In genomic region chr19:7288131-7288530, GRCh38 we compare ENCODE assay signal across 23 cellular contexts. TPM values are rescaled to one million over a fixed set of nuclear protein-coding genes. Genes with fewer than 3 reads are reported as not detected.
DNase-seq lines count a peak whose midpoint lies in the region; ATAC-seq and TF ChIP-seq lines count a peak whose summit lies in the region.
"Had no signal": no experiment of that assay in that cellular context is flagged by ENCODE, and none has a peak within 500 bp of the region (broad histone marks: within the 10 kb centered on the region; RNA-seq: fewer than 3 reads in every experiment).

No MANE protein-coding gene starts in this region.

- no peak for TF ChIP-seq CTCF in gastrocnemius medialis (IDR thresholded peaks at IDR 0.05 in 4 of 5, conservative IDR thresholded peaks at IDR 0.05 in 1 of 5)

- H3K4me3 ChIP-seq in BLaER1 (0 out of 2 replicates have a peak overlapping the region, but pooled peaks have one; percentile 23), SJCRH30 (no peak overlapping the region), gastrocnemius medialis (no peak overlapping the region), H7 (ENCODE audit: insufficient read depth, low read depth, low read length) (no peak overlapping the region)
- H3K4me3 ChIP-seq: GM23338, HAP-1 had no signal

- intact Hi-C loops in gastrocnemius medialis (cut with DNase I; ENCODE audit: low total_unique reads), result no loop called here

- no peaks in the 10 kb centered on the region for H3K27me3 ChIP-seq in BLaER1
- no peaks in the 10 kb centered on the region for H3K27me3 ChIP-seq in SJCRH30
- H3K27me3 ChIP-seq in gastrocnemius medialis, result no peaks in the 10 kb centered on the region
- peaks cover 5% of the 10 kb centered on the region for H3K27me3 ChIP-seq in H7 (ENCODE audit: control insufficient read depth, insufficient read depth, low read length)
- H3K27me3 ChIP-seq: BE2C had no signal

- H3K4me2 ChIP-seq in BLaER1, result peak overlapping the region; percentile 87
- H3K4me2 ChIP-seq: GM23338 had no signal

- H3K9ac ChIP-seq in BLaER1, result peak overlapping the region; percentile 52; the same call in 1 of the 2 replicates

- H3K36me3 ChIP-seq in BLaER1 (peaks cover 60% of the 10 kb centered on the region), SJCRH30 (no peaks in the 10 kb centered on the region), gastrocnemius medialis (no peaks in the 10 kb centered on the region), H7 (replicated peaks; ENCODE audit: control insufficient read depth, insufficient read depth, low read length) (no peaks in the 10 kb centered on the region)
- H3K36me3 ChIP-seq: BE2C, HAP-1 had no signal

- H3K4me1 ChIP-seq in BLaER1 (peaks cover 90% of the 10 kb centered on the region), SJCRH30 (peaks cover 11% of the 10 kb centered on the region), gastrocnemius medialis (peaks cover 8% of the 10 kb centered on the region in 2 donors)
- H3K4me1 ChIP-seq: BE2C had no signal

- H3K9me3 ChIP-seq in BLaER1, result no peaks in the 10 kb centered on the region
- H3K9me3 ChIP-seq in SJCRH30 (replicated peaks), result no peaks in the 10 kb centered on the region
- no peaks in the 10 kb centered on the region for H3K9me3 ChIP-seq in gastrocnemius medialis
- H3K9me3 ChIP-seq: BE2C, HAP-1 had no signal

- no peak for TF ChIP-seq POLR2A in gastrocnemius medialis (IDR thresholded peaks at IDR 0.05)

- ATAC-seq in gastrocnemius medialis (no peak), GM21529 (IDR thresholded peaks at IDR 0.05; ENCODE audit: unreplicated experiment) (no peak), GM19035 (IDR thresholded peaks at IDR 0.05; ENCODE audit: unreplicated experiment) (no peak)
- ATAC-seq in stimulated activated naive CD8-positive, alpha-beta T cell treated with anti-CD3 and anti-CD28 coated beads, Interleukin-15, Interleukin-2, amounts not matched to agents 100 U/mL and 50 U/mL, for 24 hours, result no peak
- ATAC-seq: GM23338, PC-3 had no signal

- in situ Hi-C loops in gastrocnemius medialis (cut with MboI; ENCODE audit: low sequenced_read_pairs in 4 of 4), result loop anchor here in 3 of 4 donors (5.0 to 10.0 kb wide), 3 partner anchors 46 to 96 kb away; no protein-coding TSS in a partner anchor

- DNase-seq in SJCRH30 (no peak), kidney tubule cell (ENCODE audit: low spot score) (peak; percentile 7), gastrocnemius medialis (no peak), H7 (no peak)
- no peak for DNase-seq in stimulated activated naive CD8-positive, alpha-beta T cell treated with anti-CD3 and anti-CD28 coated beads, Interleukin-15, Interleukin-2, amounts not matched to agents 100 U/mL and 50 U/mL, for 24 hours
- DNase-seq: 8988T; BE2C; CD4-positive, CD25-positive, alpha-beta regulatory T cell; HFFc6; KBM-7; MV-4-11; NCI-H1105; NCI-H1436 treated with DMSO at 0.1 percent for 48 hours; NCI-H187 treated with DMSO at 0.1 percent for 48 hours; NCI-H2171 treated with DMSO at 0.1 percent for 48 hours; NCI-H345; NCI-H510A treated with DMSO at 0.1 percent for 48 hours; PC-3 had no signal

- peaks cover 99% of the 10 kb centered on the region for H4K20me1 ChIP-seq in BLaER1

- H3K27ac ChIP-seq in BLaER1, result peak overlapping the region; percentile 55
- peak overlapping the region; percentile 55 for H3K27ac ChIP-seq in SJCRH30
- peak overlapping the region in 3 of 4 donors; percentile 13 to 58 (median 32) for H3K27ac ChIP-seq in gastrocnemius medialis

RNA-seq across cellular contexts. Expression of gene INSR, which starts 6.1 kb away (rescaled TPM):
- total RNA-seq in SJCRH30 (2014; rRNA removed; shearing (Covaris generic)), result 12.9 and 14.3 TPM in 2 replicates
- 100 to 1,000 TPM in 1 of 4 donors, 10 to 100 TPM in 3; 54.0 to 226 (median 71.1) TPM for total RNA-seq in gastrocnemius medialis
- 10.0 and 13.6 TPM in 2 replicates for total RNA-seq in H7 (2014; rRNA removed; shearing (Covaris generic))
